In genomic region chr1:228085287-228085926, GRCh38 we compare ENCODE assay signal across 8 cellular contexts. TPM values are rescaled to one million over a fixed set of nuclear protein-coding genes. Genes with fewer than 3 reads are reported as not detected.
DNase-seq lines count a peak whose midpoint lies in the region; ATAC-seq and TF ChIP-seq lines count a peak whose summit lies in the region.

No MANE protein-coding gene starts in this region.

- H3K4me1 ChIP-seq in NT2/D1 (ENCODE audit: insufficient read depth, insufficient read length) (peaks cover 24% of the 10 kb centered on the region), endocrine pancreas (ENCODE audit: control insufficient read depth, insufficient read depth, low read length) (peaks cover 13% of the 10 kb centered on the region)

- H3K27me3 ChIP-seq in NT2/D1 (ENCODE audit: insufficient read depth, insufficient read length), result no peaks in the 10 kb centered on the region
- no peaks in the 10 kb centered on the region for H3K27me3 ChIP-seq in endocrine pancreas (ENCODE audit: control insufficient read depth, insufficient read depth, low read length)
- H3K27me3 ChIP-seq in neural cell (ENCODE audit: insufficient read depth, low read depth, low read length), result no peaks in the 10 kb centered on the region

- no peak overlapping the region for H2AFZ ChIP-seq in neural cell (ENCODE audit: low read depth, low read length)

- H3K27ac ChIP-seq in neural cell (ENCODE audit: low read length), result no peak overlapping the region

- no peak for ATAC-seq in HG02623 (IDR thresholded peaks at IDR 0.05; ENCODE audit: unreplicated experiment)
- no peak for ATAC-seq in HG02840 (IDR thresholded peaks at IDR 0.05; ENCODE audit: low FRiP score, unreplicated experiment)
- no peak for ATAC-seq in GM21367 (IDR thresholded peaks at IDR 0.05; ENCODE audit: unreplicated experiment)

- H3K4me2 ChIP-seq in neural cell (ENCODE audit: low read length), result no peak overlapping the region

- no peak overlapping the region for H3K4me3 ChIP-seq in NT2/D1 (ENCODE audit: insufficient read length, low read depth)
- H3K4me3 ChIP-seq in endocrine pancreas (ENCODE audit: control insufficient read depth, insufficient read depth, low read length), result peak overlapping the region; percentile 87
- peak overlapping the region; percentile 99 for H3K4me3 ChIP-seq in neural cell (ENCODE audit: low read length)

- no peak for TF ChIP-seq CTCF in neural cell (IDR thresholded peaks at IDR 0.05; ENCODE audit: poor library complexity, severe bottlenecking)

- peaks cover 63% of the 10 kb centered on the region for H3K36me3 ChIP-seq in NT2/D1 (ENCODE audit: insufficient read depth, insufficient read length, low read length)
- H3K36me3 ChIP-seq in endocrine pancreas (ENCODE audit: control insufficient read depth, insufficient read depth, low read length), result peaks cover 2% of the 10 kb centered on the region
- no peaks in the 10 kb centered on the region for H3K36me3 ChIP-seq in neural cell (ENCODE audit: insufficient read depth, low read length)

- TF ChIP-seq RAD21 in neural cell (conservative IDR thresholded peaks at IDR 0.05), result no peak

- H3K9ac ChIP-seq in NT2/D1 (ENCODE audit: insufficient read length, low read depth), result peak overlapping the region; percentile 45
- H3K9ac ChIP-seq in endocrine pancreas (ENCODE audit: control insufficient read depth, insufficient read depth, low read length), result peak overlapping the region; percentile 72
- H3K9ac ChIP-seq in neural cell (ENCODE audit: low read length), result no peak overlapping the region

- peaks cover 74% of the 10 kb centered on the region for H3K79me2 ChIP-seq in neural cell (replicated peaks; ENCODE audit: insufficient read depth, low read length)

- H3F3A ChIP-seq in neural cell (ENCODE audit: insufficient read depth, low read length, poor library complexity, severe bottlenecking), result no peaks in the 10 kb centered on the region

- H3K9me3 ChIP-seq in NT2/D1 (ENCODE audit: insufficient read depth, low read length) (no peaks in the 10 kb centered on the region), endocrine pancreas (ENCODE audit: control insufficient read depth, low read length) (no peaks in the 10 kb centered on the region), neural cell (ENCODE audit: low read length) (no peaks in the 10 kb centered on the region)

- H3K9me2 ChIP-seq in neural cell (ENCODE audit: insufficient read depth, low read length), result no peaks in the 10 kb centered on the region

- TF ChIP-seq EP300 in neural cell (conservative IDR thresholded peaks at IDR 0.05; ENCODE audit: poor library complexity, severe bottlenecking), result no peak

- peaks cover 11% of the 10 kb centered on the region for H4K20me1 ChIP-seq in neural cell (ENCODE audit: insufficient read depth)

- DNase-seq in D341Med (ENCODE audit: low spot score) (peak; percentile 67), NT2/D1 (ENCODE audit: low read depth, low spot score) (no peak), ecto neural progenitor cell (ENCODE audit: low spot score) (no peak)

TF ChIP-seq in neural cell, 6 proteins besides CTCF, POLR2A, EP300 and RAD21:
- no peak for TF ChIP-seq SMC3 (conservative IDR thresholded peaks at IDR 0.05; ENCODE audit: poor library complexity)
- TF ChIP-seq, protein P1, sequence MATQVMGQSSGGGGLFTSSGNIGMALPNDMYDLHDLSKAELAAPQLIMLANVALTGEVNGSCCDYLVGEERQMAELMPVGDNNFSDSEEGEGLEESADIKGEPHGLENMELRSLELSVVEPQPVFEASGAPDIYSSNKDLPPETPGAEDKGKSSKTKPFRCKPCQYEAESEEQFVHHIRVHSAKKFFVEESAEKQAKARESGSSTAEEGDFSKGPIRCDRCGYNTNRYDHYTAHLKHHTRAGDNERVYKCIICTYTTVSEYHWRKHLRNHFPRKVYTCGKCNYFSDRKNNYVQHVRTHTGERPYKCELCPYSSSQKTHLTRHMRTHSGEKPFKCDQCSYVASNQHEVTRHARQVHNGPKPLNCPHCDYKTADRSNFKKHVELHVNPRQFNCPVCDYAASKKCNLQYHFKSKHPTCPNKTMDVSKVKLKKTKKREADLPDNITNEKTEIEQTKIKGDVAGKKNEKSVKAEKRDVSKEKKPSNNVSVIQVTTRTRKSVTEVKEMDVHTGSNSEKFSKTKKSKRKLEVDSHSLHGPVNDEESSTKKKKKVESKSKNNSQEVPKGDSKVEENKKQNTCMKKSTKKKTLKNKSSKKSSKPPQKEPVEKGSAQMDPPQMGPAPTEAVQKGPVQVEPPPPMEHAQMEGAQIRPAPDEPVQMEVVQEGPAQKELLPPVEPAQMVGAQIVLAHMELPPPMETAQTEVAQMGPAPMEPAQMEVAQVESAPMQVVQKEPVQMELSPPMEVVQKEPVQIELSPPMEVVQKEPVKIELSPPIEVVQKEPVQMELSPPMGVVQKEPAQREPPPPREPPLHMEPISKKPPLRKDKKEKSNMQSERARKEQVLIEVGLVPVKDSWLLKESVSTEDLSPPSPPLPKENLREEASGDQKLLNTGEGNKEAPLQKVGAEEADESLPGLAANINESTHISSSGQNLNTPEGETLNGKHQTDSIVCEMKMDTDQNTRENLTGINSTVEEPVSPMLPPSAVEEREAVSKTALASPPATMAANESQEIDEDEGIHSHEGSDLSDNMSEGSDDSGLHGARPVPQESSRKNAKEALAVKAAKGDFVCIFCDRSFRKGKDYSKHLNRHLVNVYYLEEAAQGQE (IDR thresholded peaks at IDR 0.05; ENCODE audit: borderline replicate concordance), result no peak
- TF ChIP-seq EZH2 (IDR thresholded peaks at IDR 0.05; ENCODE audit: borderline replicate concordance, insufficient read depth, low read length, poor library complexity, severe bottlenecking), result no peak
- no peak for TF ChIP-seq POLR2AphosphoS5 (IDR thresholded peaks at IDR 0.05)
- TF ChIP-seq TAF1 (IDR thresholded peaks at IDR 0.05; ENCODE audit: low read depth), result no peak
- TF ChIP-seq MXI1 (conservative IDR thresholded peaks at IDR 0.05; ENCODE audit: poor library complexity, severe bottlenecking), result no peak

RNA-seq across cellular contexts. Expression of gene ARF1, which starts 2.9 kb away (rescaled TPM):
- 168 and 202 TPM in 2 replicates for polyA plus RNA-seq in neural cell
- polyA minus RNA-seq in neural cell, result 152 and 156 TPM in 2 replicates

RNA-seq across cellular contexts. Expression of gene C1orf35, which starts 17.7 kb away (rescaled TPM):
- polyA plus RNA-seq in neural cell, result 32.8 and 37.5 TPM in 2 replicates
- 12.3 and 12.7 TPM in 2 replicates for polyA minus RNA-seq in neural cell

RNA-seq across cellular contexts. Expression of gene MRPL55, which starts 23.7 kb away (rescaled TPM):
- polyA plus RNA-seq in neural cell, result 168 and 178 TPM in 2 replicates
- 39.2 and 54.3 TPM in 2 replicates for polyA minus RNA-seq in neural cell

RNA-seq across cellular contexts. Expression of gene GUK1, which starts 54.7 kb away (rescaled TPM):
- polyA plus RNA-seq in neural cell, result 502 and 527 TPM in 2 replicates
- 186 and 206 TPM in 2 replicates for polyA minus RNA-seq in neural cell
